ENCODE assay signal across 8 cellular contexts in the genomic region with DNA sequence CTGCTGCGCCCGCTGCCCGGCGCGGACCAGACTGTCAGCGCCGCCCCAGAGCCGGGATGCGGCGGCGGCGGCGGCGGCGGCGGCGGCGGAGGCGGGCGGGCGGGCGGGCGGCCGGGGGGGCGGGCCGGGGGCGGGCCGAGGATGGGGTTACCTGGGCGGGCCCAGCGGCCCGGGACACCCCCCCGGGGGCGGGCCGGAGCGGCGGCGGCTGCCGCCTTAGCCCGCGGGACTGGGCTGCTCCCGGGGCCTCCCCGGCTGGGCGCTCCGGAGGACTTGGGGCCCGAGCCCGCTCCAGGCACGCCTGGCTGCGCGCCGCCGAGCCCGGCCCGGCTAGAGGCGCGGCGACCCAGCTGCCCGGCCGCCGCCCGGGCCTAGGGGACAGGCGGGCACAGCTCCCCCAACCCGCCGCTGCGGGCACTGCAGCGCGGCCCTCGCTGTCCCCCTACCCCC. TPM values are rescaled to one million over a fixed set of nuclear protein-coding genes. Genes with fewer than 3 reads are reported as not detected.
A peak's percentile ranks its signal among the peaks of the same experiment; 100 is the strongest.
DNase-seq lines count a peak whose midpoint lies in the region; ATAC-seq, FAIRE-seq and TF ChIP-seq lines count a peak whose summit lies in the region.

Gene WNT4, minus strand, starts transcription at position 33 of the 450 bp plus-strand sequence. CDS start 175 bp downstream, outside the sequence.

- H3K9ac ChIP-seq in NT2/D1 (ENCODE audit: insufficient read length, low read depth), result peak within 1 kb of the TSS; percentile 36
- H3K9ac ChIP-seq in GM12878 (ENCODE audit: control insufficient read depth, insufficient read depth, low read length), result no peak within 1 kb of the TSS

- ATAC-seq in Right ventricle myocardium inferior, result peak; percentile 56
- peak; percentile 65 for ATAC-seq in GM12878
- peak; percentile 70 for ATAC-seq in stimulated activated memory B cell treated with anti-CD40 and anti-IgM and Interleukin-4, amounts not matched to agents 10 μg/mL and 1 μg/mL and 100 μg/mL, for 72 hours
- no peak for ATAC-seq in GM21367 (IDR thresholded peaks at IDR 0.05; ENCODE audit: unreplicated experiment)
- no peak for ATAC-seq in GM18873 (IDR thresholded peaks at IDR 0.05; ENCODE audit: low FRiP score, unreplicated experiment)

- peak within 1 kb of the TSS; percentile 50; the same call in 1 of the 2 replicates for H3K4me2 ChIP-seq in GM12878 (ENCODE audit: control insufficient read depth, insufficient read depth)

- WGBS in GM12878 (ENCODE audit: insufficient coverage, insufficient replicate concordance, low lambda C conversion rate, missing lambda C conversion rate), result 0% methylated on average over 17 of the region's 67 CpGs

- TF ChIP-seq EP300 in GM12878 (IDR thresholded peaks at IDR 0.05; ENCODE audit: borderline replicate concordance in 1 of 2, control insufficient read depth in 1 of 2, low read depth in 2 of 2, low read length in 2 of 2), result no peak

- peaks cover 21% of the 10 kb centered on the region for H3K4me1 Mint-ChIP-seq in stimulated activated memory B cell treated with anti-CD40 and anti-IgM and Interleukin-4, amounts not matched to agents 10 μg/mL and 1 μg/mL and 100 μg/mL, for 72 hours

- H3K36me3 Mint-ChIP-seq in stimulated activated memory B cell treated with anti-CD40 and anti-IgM and Interleukin-4, amounts not matched to agents 10 μg/mL and 1 μg/mL and 100 μg/mL, for 72 hours, result no peaks in the 10 kb centered on the region

- intact Hi-C loops in Right ventricle myocardium inferior (cut with DNase I), result no loop called here
- intact Hi-C loops in cardiac septum (cut with DNase I), result no loop called here
- intact Hi-C loops in GM12878 (cut with micrococcal nuclease; ENCODE audit: unreplicated experiment), result no loop called here

- H4K20me1 ChIP-seq in GM12878 (ENCODE audit: control insufficient read depth, insufficient read depth), result no peaks in the 10 kb centered on the region

- no peak for DNase-seq in Right ventricle myocardium inferior (ENCODE audit: missing footprints)
- no peak for DNase-seq in cardiac septum (ENCODE audit: low spot score)
- DNase-seq in NT2/D1 (ENCODE audit: low read depth, low spot score), result no peak
- no peak for DNase-seq in GM12878 (ENCODE audit: low read depth, low spot score)
- peak; percentile 31 for DNase-seq in iris pigment epithelial cell (ENCODE audit: low read depth)

- peaks cover 45% of the 10 kb centered on the region for H3K27me3 Mint-ChIP-seq in stimulated activated memory B cell treated with anti-CD40 and anti-IgM and Interleukin-4, amounts not matched to agents 10 μg/mL and 1 μg/mL and 100 μg/mL, for 72 hours

- TF ChIP-seq RAD21 in GM12878 (IDR thresholded peaks at IDR 0.05; ENCODE audit: insufficient read depth, low read depth, low read length), result no peak

- H3K27ac Mint-ChIP-seq in stimulated activated memory B cell treated with anti-CD40 and anti-IgM and Interleukin-4, amounts not matched to agents 10 μg/mL and 1 μg/mL and 100 μg/mL, for 72 hours, result no peak within 1 kb of the TSS

- CTCF ChIA-PET in GM12878 (lab: Yijun Ruan, JAX), result no interaction called here

- no peaks in the 10 kb centered on the region for H3K79me2 ChIP-seq in GM12878 (ENCODE audit: control insufficient read depth, insufficient read depth, low read length)

- SMC1A ChIA-PET in GM12878 (lab: Charles Lee; ENCODE audit: uncharacterized antibody, unreplicated experiment), result no interaction called here

- no peak within 1 kb of the TSS for H3K27ac ChIP-seq in GM12878 (ENCODE audit: control insufficient read depth, insufficient read depth)

- no peak for FAIRE-seq in GM12878 (lab: Jason Lieb, UNC)

- H2AFZ ChIP-seq in GM12878 (ENCODE audit: control insufficient read depth, low read depth, low read length), result no peak within 1 kb of the TSS

- H3K9me3 ChIP-seq in NT2/D1 (ENCODE audit: insufficient read depth, low read length), result no peaks in the 10 kb centered on the region
- no peaks in the 10 kb centered on the region for H3K9me3 ChIP-seq in GM12878 (replicated peaks; ENCODE audit: control insufficient read depth, insufficient read depth, low read length)

- no TSS peak for BruUV-seq in GM12878 (replicated peaks; lab: Mats Ljungman, UMichigan)

- RAD21 ChIA-PET in GM12878 (lab: Charles Lee; ENCODE audit: unreplicated experiment), result no interaction called here

- H3K36me3 ChIP-seq in NT2/D1 (ENCODE audit: insufficient read depth, insufficient read length, low read length) (no peaks in the 10 kb centered on the region), GM12878 (ENCODE audit: control insufficient read depth in 2 of 2, insufficient read depth in 2 of 2, low read length in 1 of 2) (no peaks in the 10 kb centered on the region)

- H3K4me3 Mint-ChIP-seq in stimulated activated memory B cell treated with anti-CD40 and anti-IgM and Interleukin-4, amounts not matched to agents 10 μg/mL and 1 μg/mL and 100 μg/mL, for 72 hours, result peak within 1 kb of the TSS; percentile 77

- in situ Hi-C loops in GM12878 (cut with MboI), result no loop called here

- H3K27me3 ChIP-seq in NT2/D1 (ENCODE audit: insufficient read depth, insufficient read length), result peaks cover 44% of the 10 kb centered on the region
- H3K27me3 ChIP-seq in GM12878 (replicated peaks in 1 of 2; ENCODE audit: control insufficient read depth in 2 of 2, insufficient read depth in 2 of 2, low read length in 1 of 2), result peaks cover 8 to 18% of the 10 kb centered on the region in 2 experiments

- no peaks in the 10 kb centered on the region for H3K9me3 Mint-ChIP-seq in stimulated activated memory B cell treated with anti-CD40 and anti-IgM and Interleukin-4, amounts not matched to agents 10 μg/mL and 1 μg/mL and 100 μg/mL, for 72 hours

- H3K4me3 ChIP-seq in NT2/D1 (ENCODE audit: insufficient read length, low read depth) (peak within 1 kb of the TSS; percentile 45), GM12878 (no peak within 1 kb of the TSS; the same call in 1 of the 2 replicates)

- TF ChIP-seq CTCF in GM12878 (IDR thresholded peaks at IDR 0.05 in 2 of 3, conservative IDR thresholded peaks at IDR 0.05 in 1 of 3; ENCODE audit: control insufficient read depth in 2 of 3, extremely low read depth in 1 of 3, insufficient read depth in 1 of 3, low read depth in 3 of 3, low read length in 3 of 3), result peak in 2 of 3 experiments; percentile 15 to 18; a peak in 2 of 6 replicates

- TF ChIP-seq POLR2A in GM12878 (IDR thresholded peaks at IDR 0.05; ENCODE audit: low read depth, low read length), result no peak

- H3K4me1 ChIP-seq in NT2/D1 (ENCODE audit: insufficient read depth, insufficient read length) (peaks cover 21% of the 10 kb centered on the region), GM12878 (ENCODE audit: control insufficient read depth, insufficient read depth, low read length) (no peaks in the 10 kb centered on the region)

- POLR2A ChIA-PET in GM12878 (lab: Charles Lee), result no interaction called here

TF ChIP-seq in GM12878, 131 proteins besides CTCF, POLR2A, EP300 and RAD21:
- peak in 1 of 2 experiments; percentile 17; a peak in 1 of 4 replicates for TF ChIP-seq BHLHE40 (IDR thresholded peaks at IDR 0.05; ENCODE audit: borderline replicate concordance in 1 of 2, low read depth in 2 of 2, low read length in 1 of 2)
- no peak for TF ChIP-seq MEF2A (IDR thresholded peaks at IDR 0.05; ENCODE audit: insufficient read depth, low read depth, low read length)

RNA-seq across cellular contexts. Expression of gene WNT4, which starts in this region (rescaled TPM):
- total RNA-seq in Right ventricle myocardium inferior, result not detected
- 0.38 TPM for total RNA-seq in cardiac septum
- total RNA-seq in GM12878 (2013; cell fraction: nucleolus; rRNA removed), result 0.20 and 0.21 TPM in 2 replicates
- total RNA-seq in GM12878 (2014; rRNA removed), result under 0.01 TPM in 1 of 2 replicates, not detected in the other
- total RNA-seq in GM12878 (2014; rRNA removed; fragmentation: Illumina TruSeq; extraction: Trizol), result not detected in 2 replicates
- total RNA-seq in GM12878 (2021), result not detected in 2 replicates
- polyA plus RNA-seq in GM12878 (2011; ENCODE audit: low read depth), result 0.09 TPM
- polyA plus RNA-seq in GM12878 (2011; rRNA removed), result 0.01 TPM in 1 of 2 replicates, not detected in the other
- polyA plus RNA-seq in GM12878 (2011; cell fraction: cytosol; rRNA removed), result 0.03 TPM in 1 of 2 replicates, not detected in the other
- not detected in 2 replicates for polyA plus RNA-seq in GM12878 (2011; cell fraction: nucleus; rRNA removed)
- 0.15 and 0.25 TPM in 2 replicates for polyA plus RNA-seq in GM12878 (2012)
- polyA plus RNA-seq in GM12878 (2014; fragmentation: Illumina TruSeq; extraction: Trizol), result not detected in 2 replicates
- polyA plus RNA-seq in GM12878 (2014; fragmentation: Nextera tagmentation; extraction: Ambion mirVana), result not detected
- 0.27 TPM in 1 of 2 replicates, not detected in the other for polyA plus RNA-seq in GM12878 (2014; rRNA removed)
- not detected for polyA plus RNA-seq in GM12878 (2016; fragmentation: Nextera tagmentation; extraction: Ambion mirVana)
- polyA minus RNA-seq in GM12878 (2011; rRNA and poly(A)+ RNA removed), result 0.05 TPM in 1 of 2 replicates, not detected in the other
- not detected in 2 replicates for polyA minus RNA-seq in GM12878 (2011; cell fraction: cytosol; rRNA and poly(A)+ RNA removed)
- not detected in 2 replicates for polyA minus RNA-seq in GM12878 (2011; cell fraction: nucleus; rRNA and poly(A)+ RNA removed)

Comparison
In these comparisons a context has a peak if more than half of its experiments do, and no peak if none do; other contexts are left out.
1. Peak in ATAC-seq in Right ventricle myocardium inferior; RNA of the gene not detected or under 1 TPM.
2. Peak in ATAC-seq and H3K4me2 ChIP-seq in GM12878; RNA of the gene not detected or under 1 TPM.